Comparison of ENCODE assay signal across 24 cellular contexts in genomic region chr15:42138968-42139386, GRCh38. TPM values are rescaled to one million over a fixed set of nuclear protein-coding genes. Genes with fewer than 3 reads are reported as not detected.
DNase-seq lines count a peak whose midpoint lies in the region; ATAC-seq and TF ChIP-seq lines count a peak whose summit lies in the region.
"Had no signal": no experiment of that assay in that cellular context is flagged by ENCODE, and none has a peak within 500 bp of the region (broad histone marks: within the 10 kb centered on the region; RNA-seq: fewer than 3 reads in every experiment).

No MANE protein-coding gene starts in this region.

- H3K36me3 ChIP-seq in Peyer's patch (no peaks in the 10 kb centered on the region), spleen (no peaks in the 10 kb centered on the region), gastroesophageal sphincter (no peaks in the 10 kb centered on the region)
- H3K36me3 ChIP-seq: gastrocnemius medialis had no signal

- H3K27me3 ChIP-seq in Peyer's patch (no peaks in the 10 kb centered on the region), spleen (replicated peaks in 1 of 7) (peaks cover 0 to 6% (median 0%) of the 10 kb centered on the region in 7 donors), gastroesophageal sphincter (peaks cover 1% of the 10 kb centered on the region)
- H3K27me3 ChIP-seq: gastrocnemius medialis had no signal

- H3K9me3 ChIP-seq in Peyer's patch (peaks cover 0 to 9% (median 0%) of the 10 kb centered on the region in 4 donors), spleen (no peaks in the 10 kb centered on the region), gastroesophageal sphincter (no peaks in the 10 kb centered on the region)
- H3K9me3 ChIP-seq: gastrocnemius medialis, SK-N-SH had no signal

- no peak for TF ChIP-seq EP300 in gastroesophageal sphincter (IDR thresholded peaks at IDR 0.05)

- TF ChIP-seq CTCF in Peyer's patch (IDR thresholded peaks at IDR 0.05) (peak in 2 of 6 experiments; percentile 13 to 29), spleen (IDR thresholded peaks at IDR 0.05 in 8 of 11, conservative IDR thresholded peaks at IDR 0.05 in 3 of 11) (no peak), gastroesophageal sphincter (IDR thresholded peaks at IDR 0.05) (no peak)

- H3K4me1 ChIP-seq in Peyer's patch (peaks cover 0 to 13% (median 4%) of the 10 kb centered on the region in 4 donors), spleen (no peaks in the 10 kb centered on the region), gastroesophageal sphincter (no peaks in the 10 kb centered on the region)
- H3K4me1 ChIP-seq: gastrocnemius medialis had no signal

- WGBS in spleen, 5 donors = 56 to 76% (median 66%) methylated on average over 3 of the region's 3 CpGs
- 58 to 75% methylated on average over 2 to 3 of the region's 3 CpGs for WGBS in gastroesophageal sphincter (ENCODE audit: low coverage in 1 of 2), 2 donors

- H3K27ac ChIP-seq in Peyer's patch (peak overlapping the region in 3 of 4 donors; percentile 59 to 87 (median 80)), spleen (no peak overlapping the region), gastroesophageal sphincter (no peak overlapping the region)
- H3K27ac ChIP-seq: gastrocnemius medialis had no signal

- peak; percentile 24 for DNase-seq in activated CD4-positive, CD25-positive, alpha-beta regulatory T cell treated with anti-CD3 and anti-CD28 coated beads, Interleukin-2, amount 50 U/mL, for 72 hours
- peak in 2 of 3 donors; percentile 70 to 88 for DNase-seq in Peyer's patch
- DNase-seq in islet precursor cell = peak; percentile 36
- peak; percentile 17 for DNase-seq in spleen
- DNase-seq in NCI-H1092 (lab: John Stamatoyannopoulos, UW) = no peak
- DNase-seq: activated CD4-positive, alpha-beta T cell treated with anti-CD3 and anti-CD28 coated beads, Interleukin-2, amount 10 ng/mL, durations not matched to agents 7 days and 5 days; activated naive CD4-positive, alpha-beta T cell; CD4-positive, CD25-positive, alpha-beta regulatory T cell; DMS79 treated with DMSO at 0.1 percent for 48 hours; gastrocnemius medialis; GOT3; NCI-H2081; occipital lobe; right cardiac atrium; SK-N-SH; stimulated activated naive CD8-positive, alpha-beta T cell treated with anti-CD3 and anti-CD28 coated beads, Interleukin-15, Interleukin-2, amounts not matched to agents 100 U/mL and 50 U/mL, for 24 hours; T1000 had no signal

- intact Hi-C loops in spleen (cut with DNase I; ENCODE audit: low total_unique reads) = no loop called here

- ATAC-seq in activated CD4-positive, CD25-positive, alpha-beta regulatory T cell treated with anti-CD3 and anti-CD28 coated beads, Interleukin-2, amount 50 U/mL, for 24 hours = no peak
- ATAC-seq in gastroesophageal sphincter (no peak), HG03025 (IDR thresholded peaks at IDR 0.05; ENCODE audit: low FRiP score, unreplicated experiment) (no peak)
- ATAC-seq: gastrocnemius medialis; Panc1; right cardiac atrium; stimulated activated naive CD8-positive, alpha-beta T cell treated with anti-CD3 and anti-CD28 coated beads, Interleukin-15, Interleukin-2, amounts not matched to agents 100 U/mL and 50 U/mL, for 24 hours had no signal

- TF ChIP-seq POLR2A in Peyer's patch (IDR thresholded peaks at IDR 0.05) = peak in 1 of 2 donors; percentile 17
- TF ChIP-seq POLR2A in spleen (IDR thresholded peaks at IDR 0.05) = no peak
- no peak for TF ChIP-seq POLR2A in gastroesophageal sphincter (IDR thresholded peaks at IDR 0.05)

- H3K4me3 ChIP-seq in Peyer's patch = no peak overlapping the region
- no peak overlapping the region for H3K4me3 ChIP-seq in spleen
- no peak overlapping the region for H3K4me3 ChIP-seq in gastroesophageal sphincter
- H3K4me3 ChIP-seq: gastrocnemius medialis had no signal

RNA-seq across cellular contexts. Expression of gene PLA2G4F, which starts 17.5 kb away (rescaled TPM):
- total RNA-seq in Peyer's patch = 10 to 100 TPM in 3 of 4 donors, 1 to 10 TPM in 1; 7.4 to 45.2 (median 36.6) TPM
- not detected for total RNA-seq in spleen
- under 1 TPM in 1 of 3 donors, not detected in 2; 0.03 TPM for polyA plus RNA-seq in spleen
- under 1 TPM in 2 of 4 donors, not detected in 2; 0.16 to 0.67 TPM for total RNA-seq in gastroesophageal sphincter
- total RNA-seq: activated CD4-positive, alpha-beta T cell treated with anti-CD3 and anti-CD28 coated beads, Interleukin-2, amount 10 ng/mL, durations not matched to agents 7 days and 5 days; CD4-positive, CD25-positive, alpha-beta regulatory T cell; liver; occipital lobe had no signal
- polyA plus RNA-seq: CD4-positive, CD25-positive, alpha-beta regulatory T cell; liver; SK-N-SH had no signal

RNA-seq across cellular contexts. Expression of gene PLA2G4D, which starts 44.6 kb away (rescaled TPM):
- total RNA-seq in Peyer's patch (not detected), spleen (not detected), gastroesophageal sphincter (not detected)
- not detected for polyA plus RNA-seq in spleen
- total RNA-seq: activated CD4-positive, alpha-beta T cell treated with anti-CD3 and anti-CD28 coated beads, Interleukin-2, amount 10 ng/mL, durations not matched to agents 7 days and 5 days; astrocyte; CD4-positive, CD25-positive, alpha-beta regulatory T cell; liver; occipital lobe; right cardiac atrium; urinary bladder had no signal
- polyA plus RNA-seq: CD4-positive, CD25-positive, alpha-beta regulatory T cell; liver; right cardiac atrium; SK-N-SH had no signal

Comparison
In these comparisons a context has a peak if more than half of its experiments do, and no peak if none do; other contexts are left out.
1. H3K27ac ChIP-seq: peak in Peyer's patch (3 of 4); none in spleen (0 of 8) and gastroesophageal sphincter (0 of 4).
2. RNA of gene PLA2G4F, which starts 17.5 kb away (total RNA-seq): 7.4 to 45.2 TPM in Peyer's patch; 0.16 to 0.67 TPM in gastroesophageal sphincter and not detected in spleen; every median in the first group is over 4 times any median in the second.